1 cellular context compared by ENCODE assay signal in the genomic region with DNA sequence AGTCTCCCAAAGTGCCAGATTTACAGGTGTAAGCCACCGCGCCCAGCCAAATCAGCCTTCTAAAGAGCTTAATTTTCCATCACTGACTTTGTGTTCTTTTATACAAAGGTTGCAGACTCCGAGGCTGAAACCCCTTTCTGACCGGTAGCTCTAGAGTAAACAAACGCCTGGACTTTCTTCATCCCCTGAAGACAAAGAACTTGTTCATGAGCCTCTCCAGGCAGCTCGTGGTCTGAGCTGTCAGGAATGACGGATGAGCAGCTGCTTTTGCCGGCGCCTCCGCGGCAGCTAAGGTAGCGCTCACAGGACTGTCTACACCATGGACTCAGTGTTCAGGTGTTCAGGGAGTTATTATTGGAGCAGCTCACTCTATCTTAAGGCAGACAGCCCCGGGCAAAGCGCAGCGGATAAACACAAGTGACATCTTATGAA.
TF ChIP-seq lines count a peak whose summit lies in the region.

No MANE protein-coding gene starts in this region.

TF ChIP-seq in HepG2, 621 proteins besides CTCF, POLR2A, EP300 and RAD21 (continued from another document and continues in another):
- TF ChIP-seq, protein P1, sequence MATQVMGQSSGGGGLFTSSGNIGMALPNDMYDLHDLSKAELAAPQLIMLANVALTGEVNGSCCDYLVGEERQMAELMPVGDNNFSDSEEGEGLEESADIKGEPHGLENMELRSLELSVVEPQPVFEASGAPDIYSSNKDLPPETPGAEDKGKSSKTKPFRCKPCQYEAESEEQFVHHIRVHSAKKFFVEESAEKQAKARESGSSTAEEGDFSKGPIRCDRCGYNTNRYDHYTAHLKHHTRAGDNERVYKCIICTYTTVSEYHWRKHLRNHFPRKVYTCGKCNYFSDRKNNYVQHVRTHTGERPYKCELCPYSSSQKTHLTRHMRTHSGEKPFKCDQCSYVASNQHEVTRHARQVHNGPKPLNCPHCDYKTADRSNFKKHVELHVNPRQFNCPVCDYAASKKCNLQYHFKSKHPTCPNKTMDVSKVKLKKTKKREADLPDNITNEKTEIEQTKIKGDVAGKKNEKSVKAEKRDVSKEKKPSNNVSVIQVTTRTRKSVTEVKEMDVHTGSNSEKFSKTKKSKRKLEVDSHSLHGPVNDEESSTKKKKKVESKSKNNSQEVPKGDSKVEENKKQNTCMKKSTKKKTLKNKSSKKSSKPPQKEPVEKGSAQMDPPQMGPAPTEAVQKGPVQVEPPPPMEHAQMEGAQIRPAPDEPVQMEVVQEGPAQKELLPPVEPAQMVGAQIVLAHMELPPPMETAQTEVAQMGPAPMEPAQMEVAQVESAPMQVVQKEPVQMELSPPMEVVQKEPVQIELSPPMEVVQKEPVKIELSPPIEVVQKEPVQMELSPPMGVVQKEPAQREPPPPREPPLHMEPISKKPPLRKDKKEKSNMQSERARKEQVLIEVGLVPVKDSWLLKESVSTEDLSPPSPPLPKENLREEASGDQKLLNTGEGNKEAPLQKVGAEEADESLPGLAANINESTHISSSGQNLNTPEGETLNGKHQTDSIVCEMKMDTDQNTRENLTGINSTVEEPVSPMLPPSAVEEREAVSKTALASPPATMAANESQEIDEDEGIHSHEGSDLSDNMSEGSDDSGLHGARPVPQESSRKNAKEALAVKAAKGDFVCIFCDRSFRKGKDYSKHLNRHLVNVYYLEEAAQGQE (IDR thresholded peaks at IDR 0.05; ENCODE audit: borderline replicate concordance in 1 of 2, low read depth in 1 of 2, low read length in 2 of 2): 0 out of 4 replicates have a peak, but pooled peaks of 1 of the 2 experiments have one; percentile 27
- TF ChIP-seq BHLHE40 (IDR thresholded peaks at IDR 0.05; ENCODE audit: low read length): no peak
- no peak for TF ChIP-seq RAD51 (IDR thresholded peaks at IDR 0.05; ENCODE audit: borderline replicate concordance)
- TF ChIP-seq YEATS4 (CRISPR knock-in tag; IDR thresholded peaks at IDR 0.05; ENCODE audit: borderline replicate concordance): 0 out of 2 replicates have a peak, but pooled peaks have one; percentile 21
- TF ChIP-seq, protein P2, sequence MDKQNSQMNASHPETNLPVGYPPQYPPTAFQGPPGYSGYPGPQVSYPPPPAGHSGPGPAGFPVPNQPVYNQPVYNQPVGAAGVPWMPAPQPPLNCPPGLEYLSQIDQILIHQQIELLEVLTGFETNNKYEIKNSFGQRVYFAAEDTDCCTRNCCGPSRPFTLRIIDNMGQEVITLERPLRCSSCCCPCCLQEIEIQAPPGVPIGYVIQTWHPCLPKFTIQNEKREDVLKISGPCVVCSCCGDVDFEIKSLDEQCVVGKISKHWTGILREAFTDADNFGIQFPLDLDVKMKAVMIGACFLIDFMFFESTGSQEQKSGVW (CRISPR knock-in tag; IDR thresholded peaks at IDR 0.05; ENCODE audit: borderline replicate concordance): no peak
- no peak for TF ChIP-seq TBP (CRISPR knock-in tag; IDR thresholded peaks at IDR 0.05)
- TF ChIP-seq, protein P3, sequence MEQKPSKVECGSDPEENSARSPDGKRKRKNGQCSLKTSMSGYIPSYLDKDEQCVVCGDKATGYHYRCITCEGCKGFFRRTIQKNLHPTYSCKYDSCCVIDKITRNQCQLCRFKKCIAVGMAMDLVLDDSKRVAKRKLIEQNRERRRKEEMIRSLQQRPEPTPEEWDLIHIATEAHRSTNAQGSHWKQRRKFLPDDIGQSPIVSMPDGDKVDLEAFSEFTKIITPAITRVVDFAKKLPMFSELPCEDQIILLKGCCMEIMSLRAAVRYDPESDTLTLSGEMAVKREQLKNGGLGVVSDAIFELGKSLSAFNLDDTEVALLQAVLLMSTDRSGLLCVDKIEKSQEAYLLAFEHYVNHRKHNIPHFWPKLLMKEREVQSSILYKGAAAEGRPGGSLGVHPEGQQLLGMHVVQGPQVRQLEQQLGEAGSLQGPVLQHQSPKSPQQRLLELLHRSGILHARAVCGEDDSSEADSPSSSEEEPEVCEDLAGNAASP (CRISPR knock-in tag; IDR thresholded peaks at IDR 0.05; ENCODE audit: borderline replicate concordance): peak; percentile 72; the same call in 1 of the 2 replicates
- 0 out of 2 replicates have a peak, but pooled peaks have one; percentile 12 for TF ChIP-seq KDM1A (CRISPR knock-in tag; IDR thresholded peaks at IDR 0.05)
- TF ChIP-seq NFKB2 (CRISPR knock-in tag; IDR thresholded peaks at IDR 0.05; ENCODE audit: borderline replicate concordance): no peak
- no peak for TF ChIP-seq ZNF572 (CRISPR knock-in tag; IDR thresholded peaks at IDR 0.05)
- no peak; the same call in 1 of the 2 replicates for TF ChIP-seq KMT2A (CRISPR knock-in tag; IDR thresholded peaks at IDR 0.05)
- no peak for TF ChIP-seq NR2C2 (CRISPR knock-in tag; IDR thresholded peaks at IDR 0.05; ENCODE audit: borderline replicate concordance)
- no peak for TF ChIP-seq ZNF790 (CRISPR knock-in tag; IDR thresholded peaks at IDR 0.05; ENCODE audit: borderline replicate concordance)
- TF ChIP-seq, protein P4, sequence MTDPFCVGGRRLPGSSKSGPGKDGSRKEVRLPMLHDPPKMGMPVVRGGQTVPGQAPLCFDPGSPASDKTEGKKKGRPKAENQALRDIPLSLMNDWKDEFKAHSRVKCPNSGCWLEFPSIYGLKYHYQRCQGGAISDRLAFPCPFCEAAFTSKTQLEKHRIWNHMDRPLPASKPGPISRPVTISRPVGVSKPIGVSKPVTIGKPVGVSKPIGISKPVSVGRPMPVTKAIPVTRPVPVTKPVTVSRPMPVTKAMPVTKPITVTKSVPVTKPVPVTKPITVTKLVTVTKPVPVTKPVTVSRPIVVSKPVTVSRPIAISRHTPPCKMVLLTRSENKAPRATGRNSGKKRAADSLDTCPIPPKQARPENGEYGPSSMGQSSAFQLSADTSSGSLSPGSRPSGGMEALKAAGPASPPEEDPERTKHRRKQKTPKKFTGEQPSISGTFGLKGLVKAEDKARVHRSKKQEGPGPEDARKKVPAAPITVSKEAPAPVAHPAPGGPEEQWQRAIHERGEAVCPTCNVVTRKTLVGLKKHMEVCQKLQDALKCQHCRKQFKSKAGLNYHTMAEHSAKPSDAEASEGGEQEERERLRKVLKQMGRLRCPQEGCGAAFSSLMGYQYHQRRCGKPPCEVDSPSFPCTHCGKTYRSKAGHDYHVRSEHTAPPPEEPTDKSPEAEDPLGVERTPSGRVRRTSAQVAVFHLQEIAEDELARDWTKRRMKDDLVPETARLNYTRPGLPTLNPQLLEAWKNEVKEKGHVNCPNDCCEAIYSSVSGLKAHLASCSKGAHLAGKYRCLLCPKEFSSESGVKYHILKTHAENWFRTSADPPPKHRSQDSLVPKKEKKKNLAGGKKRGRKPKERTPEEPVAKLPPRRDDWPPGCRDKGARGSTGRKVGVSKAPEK (CRISPR knock-in tag; IDR thresholded peaks at IDR 0.05; ENCODE audit: borderline replicate concordance): no peak
- no peak for TF ChIP-seq ZNF451 (CRISPR knock-in tag; IDR thresholded peaks at IDR 0.05)
- no peak for TF ChIP-seq ZNF354B (CRISPR knock-in tag; IDR thresholded peaks at IDR 0.05)
- TF ChIP-seq, protein P5, sequence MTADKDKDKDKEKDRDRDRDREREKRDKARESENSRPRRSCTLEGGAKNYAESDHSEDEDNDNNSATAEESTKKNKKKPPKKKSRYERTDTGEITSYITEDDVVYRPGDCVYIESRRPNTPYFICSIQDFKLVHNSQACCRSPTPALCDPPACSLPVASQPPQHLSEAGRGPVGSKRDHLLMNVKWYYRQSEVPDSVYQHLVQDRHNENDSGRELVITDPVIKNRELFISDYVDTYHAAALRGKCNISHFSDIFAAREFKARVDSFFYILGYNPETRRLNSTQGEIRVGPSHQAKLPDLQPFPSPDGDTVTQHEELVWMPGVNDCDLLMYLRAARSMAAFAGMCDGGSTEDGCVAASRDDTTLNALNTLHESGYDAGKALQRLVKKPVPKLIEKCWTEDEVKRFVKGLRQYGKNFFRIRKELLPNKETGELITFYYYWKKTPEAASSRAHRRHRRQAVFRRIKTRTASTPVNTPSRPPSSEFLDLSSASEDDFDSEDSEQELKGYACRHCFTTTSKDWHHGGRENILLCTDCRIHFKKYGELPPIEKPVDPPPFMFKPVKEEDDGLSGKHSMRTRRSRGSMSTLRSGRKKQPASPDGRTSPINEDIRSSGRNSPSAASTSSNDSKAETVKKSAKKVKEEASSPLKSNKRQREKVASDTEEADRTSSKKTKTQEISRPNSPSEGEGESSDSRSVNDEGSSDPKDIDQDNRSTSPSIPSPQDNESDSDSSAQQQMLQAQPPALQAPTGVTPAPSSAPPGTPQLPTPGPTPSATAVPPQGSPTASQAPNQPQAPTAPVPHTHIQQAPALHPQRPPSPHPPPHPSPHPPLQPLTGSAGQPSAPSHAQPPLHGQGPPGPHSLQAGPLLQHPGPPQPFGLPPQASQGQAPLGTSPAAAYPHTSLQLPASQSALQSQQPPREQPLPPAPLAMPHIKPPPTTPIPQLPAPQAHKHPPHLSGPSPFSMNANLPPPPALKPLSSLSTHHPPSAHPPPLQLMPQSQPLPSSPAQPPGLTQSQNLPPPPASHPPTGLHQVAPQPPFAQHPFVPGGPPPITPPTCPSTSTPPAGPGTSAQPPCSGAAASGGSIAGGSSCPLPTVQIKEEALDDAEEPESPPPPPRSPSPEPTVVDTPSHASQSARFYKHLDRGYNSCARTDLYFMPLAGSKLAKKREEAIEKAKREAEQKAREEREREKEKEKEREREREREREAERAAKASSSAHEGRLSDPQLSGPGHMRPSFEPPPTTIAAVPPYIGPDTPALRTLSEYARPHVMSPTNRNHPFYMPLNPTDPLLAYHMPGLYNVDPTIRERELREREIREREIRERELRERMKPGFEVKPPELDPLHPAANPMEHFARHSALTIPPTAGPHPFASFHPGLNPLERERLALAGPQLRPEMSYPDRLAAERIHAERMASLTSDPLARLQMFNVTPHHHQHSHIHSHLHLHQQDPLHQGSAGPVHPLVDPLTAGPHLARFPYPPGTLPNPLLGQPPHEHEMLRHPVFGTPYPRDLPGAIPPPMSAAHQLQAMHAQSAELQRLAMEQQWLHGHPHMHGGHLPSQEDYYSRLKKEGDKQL (CRISPR knock-in tag; IDR thresholded peaks at IDR 0.05; ENCODE audit: low read depth): peak; percentile 81; the same call in 1 of the 2 replicates
- TF ChIP-seq HOXA5 (CRISPR knock-in tag; IDR thresholded peaks at IDR 0.05): peak; percentile 100
- no peak for TF ChIP-seq SP5 (CRISPR knock-in tag; IDR thresholded peaks at IDR 0.05; ENCODE audit: borderline replicate concordance, low read depth)
- peak; percentile 95 for TF ChIP-seq HDAC2 (CRISPR knock-in tag; IDR thresholded peaks at IDR 0.05)
- TF ChIP-seq, protein P6, sequence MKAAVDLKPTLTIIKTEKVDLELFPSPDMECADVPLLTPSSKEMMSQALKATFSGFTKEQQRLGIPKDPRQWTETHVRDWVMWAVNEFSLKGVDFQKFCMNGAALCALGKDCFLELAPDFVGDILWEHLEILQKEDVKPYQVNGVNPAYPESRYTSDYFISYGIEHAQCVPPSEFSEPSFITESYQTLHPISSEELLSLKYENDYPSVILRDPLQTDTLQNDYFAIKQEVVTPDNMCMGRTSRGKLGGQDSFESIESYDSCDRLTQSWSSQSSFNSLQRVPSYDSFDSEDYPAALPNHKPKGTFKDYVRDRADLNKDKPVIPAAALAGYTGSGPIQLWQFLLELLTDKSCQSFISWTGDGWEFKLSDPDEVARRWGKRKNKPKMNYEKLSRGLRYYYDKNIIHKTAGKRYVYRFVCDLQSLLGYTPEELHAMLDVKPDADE (CRISPR knock-in tag; IDR thresholded peaks at IDR 0.05): no peak
- 0 out of 2 replicates have a peak, but pooled peaks have one; percentile 21 for TF ChIP-seq CHD4 (IDR thresholded peaks at IDR 0.05; ENCODE audit: borderline replicate concordance, low read length)
- peak; percentile 61; the same call in 1 of the 2 replicates for TF ChIP-seq TBX3 (IDR thresholded peaks at IDR 0.05; ENCODE audit: borderline replicate concordance)
- TF ChIP-seq ZNF652 (CRISPR knock-in tag; IDR thresholded peaks at IDR 0.05; ENCODE audit: borderline replicate concordance, low read depth): peak; percentile 25; the same call in 1 of the 2 replicates
- TF ChIP-seq ZNF780A (CRISPR knock-in tag; IDR thresholded peaks at IDR 0.05): no peak
- TF ChIP-seq ZBTB20 (CRISPR knock-in tag; IDR thresholded peaks at IDR 0.05; ENCODE audit: borderline replicate concordance, low read depth): no peak
- peak; percentile 97 for TF ChIP-seq SAP130 (CRISPR knock-in tag; IDR thresholded peaks at IDR 0.05; ENCODE audit: low read depth)
- TF ChIP-seq, protein P7, sequence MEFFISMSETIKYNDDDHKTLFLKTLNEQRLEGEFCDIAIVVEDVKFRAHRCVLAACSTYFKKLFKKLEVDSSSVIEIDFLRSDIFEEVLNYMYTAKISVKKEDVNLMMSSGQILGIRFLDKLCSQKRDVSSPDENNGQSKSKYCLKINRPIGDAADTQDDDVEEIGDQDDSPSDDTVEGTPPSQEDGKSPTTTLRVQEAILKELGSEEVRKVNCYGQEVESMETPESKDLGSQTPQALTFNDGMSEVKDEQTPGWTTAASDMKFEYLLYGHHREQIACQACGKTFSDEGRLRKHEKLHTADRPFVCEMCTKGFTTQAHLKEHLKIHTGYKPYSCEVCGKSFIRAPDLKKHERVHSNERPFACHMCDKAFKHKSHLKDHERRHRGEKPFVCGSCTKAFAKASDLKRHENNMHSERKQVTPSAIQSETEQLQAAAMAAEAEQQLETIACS (CRISPR knock-in tag; IDR thresholded peaks at IDR 0.05): no peak
- TF ChIP-seq, protein P8, sequence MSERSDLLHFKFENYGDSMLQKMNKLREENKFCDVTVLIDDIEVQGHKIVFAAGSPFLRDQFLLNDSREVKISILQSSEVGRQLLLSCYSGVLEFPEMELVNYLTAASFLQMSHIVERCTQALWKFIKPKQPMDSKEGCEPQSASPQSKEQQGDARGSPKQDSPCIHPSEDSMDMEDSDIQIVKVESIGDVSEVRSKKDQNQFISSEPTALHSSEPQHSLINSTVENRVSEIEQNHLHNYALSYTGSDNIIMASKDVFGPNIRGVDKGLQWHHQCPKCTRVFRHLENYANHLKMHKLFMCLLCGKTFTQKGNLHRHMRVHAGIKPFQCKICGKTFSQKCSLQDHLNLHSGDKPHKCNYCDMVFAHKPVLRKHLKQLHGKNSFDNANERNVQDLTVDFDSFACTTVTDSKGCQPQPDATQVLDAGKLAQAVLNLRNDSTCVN (CRISPR knock-in tag; IDR thresholded peaks at IDR 0.05; ENCODE audit: borderline replicate concordance): no peak
- peak; percentile 66; the same call in 1 of the 2 replicates for TF ChIP-seq SPEN (CRISPR knock-in tag; IDR thresholded peaks at IDR 0.05; ENCODE audit: low read depth)
- TF ChIP-seq PAWR (CRISPR knock-in tag; IDR thresholded peaks at IDR 0.05; ENCODE audit: borderline replicate concordance): no peak
- TF ChIP-seq, protein P9, sequence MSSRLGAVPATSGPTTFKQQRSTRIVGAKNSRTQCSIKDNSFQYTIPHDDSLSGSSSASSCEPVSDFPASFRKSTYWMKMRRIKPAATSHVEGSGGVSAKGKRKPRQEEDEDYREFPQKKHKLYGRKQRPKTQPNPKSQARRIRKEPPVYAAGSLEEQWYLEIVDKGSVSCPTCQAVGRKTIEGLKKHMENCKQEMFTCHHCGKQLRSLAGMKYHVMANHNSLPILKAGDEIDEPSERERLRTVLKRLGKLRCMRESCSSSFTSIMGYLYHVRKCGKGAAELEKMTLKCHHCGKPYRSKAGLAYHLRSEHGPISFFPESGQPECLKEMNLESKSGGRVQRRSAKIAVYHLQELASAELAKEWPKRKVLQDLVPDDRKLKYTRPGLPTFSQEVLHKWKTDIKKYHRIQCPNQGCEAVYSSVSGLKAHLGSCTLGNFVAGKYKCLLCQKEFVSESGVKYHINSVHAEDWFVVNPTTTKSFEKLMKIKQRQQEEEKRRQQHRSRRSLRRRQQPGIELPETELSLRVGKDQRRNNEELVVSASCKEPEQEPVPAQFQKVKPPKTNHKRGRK (CRISPR knock-in tag; IDR thresholded peaks at IDR 0.05): no peak
- TF ChIP-seq, protein P10, sequence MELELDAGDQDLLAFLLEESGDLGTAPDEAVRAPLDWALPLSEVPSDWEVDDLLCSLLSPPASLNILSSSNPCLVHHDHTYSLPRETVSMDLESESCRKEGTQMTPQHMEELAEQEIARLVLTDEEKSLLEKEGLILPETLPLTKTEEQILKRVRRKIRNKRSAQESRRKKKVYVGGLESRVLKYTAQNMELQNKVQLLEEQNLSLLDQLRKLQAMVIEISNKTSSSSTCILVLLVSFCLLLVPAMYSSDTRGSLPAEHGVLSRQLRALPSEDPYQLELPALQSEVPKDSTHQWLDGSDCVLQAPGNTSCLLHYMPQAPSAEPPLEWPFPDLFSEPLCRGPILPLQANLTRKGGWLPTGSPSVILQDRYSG (CRISPR knock-in tag; IDR thresholded peaks at IDR 0.05): no peak
- peak; percentile 66; the same call in 1 of the 2 replicates for TF ChIP-seq GFI1 (CRISPR knock-in tag; IDR thresholded peaks at IDR 0.05; ENCODE audit: borderline replicate concordance)
